In the genomic region with DNA sequence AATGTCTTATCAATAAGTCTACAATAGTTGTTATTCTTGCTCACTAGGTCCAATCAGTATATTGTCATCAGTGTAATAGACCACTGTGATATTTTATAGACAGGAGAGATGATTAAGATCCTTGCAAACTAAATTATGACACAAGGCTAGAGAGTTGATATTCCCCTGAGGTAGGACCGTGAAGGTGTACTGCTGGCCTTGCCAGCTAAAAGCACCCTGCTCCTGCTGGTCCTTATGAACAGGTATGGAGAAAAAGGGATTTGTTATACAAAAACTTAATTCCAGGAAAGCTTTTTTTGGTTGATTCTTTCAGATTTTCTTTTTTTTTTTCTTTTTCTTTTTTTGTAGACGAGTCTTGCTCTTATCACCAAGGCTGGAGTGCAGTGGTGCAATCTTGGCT, we compare ENCODE assay signal across 3 cellular contexts.
"Had no signal": no experiment of that assay in that cellular context is flagged by ENCODE, and none has a peak within 500 bp of the region (broad histone marks: within the 10 kb centered on the region; RNA-seq: fewer than 3 reads in every experiment).

No MANE protein-coding gene starts in this region.

- H3K4me3 ChIP-seq: GM12878 had no signal

- DNase-seq: GDM1, GF-D8 had no signal

- ATAC-seq: GM12878 had no signal
